In the genomic region with DNA sequence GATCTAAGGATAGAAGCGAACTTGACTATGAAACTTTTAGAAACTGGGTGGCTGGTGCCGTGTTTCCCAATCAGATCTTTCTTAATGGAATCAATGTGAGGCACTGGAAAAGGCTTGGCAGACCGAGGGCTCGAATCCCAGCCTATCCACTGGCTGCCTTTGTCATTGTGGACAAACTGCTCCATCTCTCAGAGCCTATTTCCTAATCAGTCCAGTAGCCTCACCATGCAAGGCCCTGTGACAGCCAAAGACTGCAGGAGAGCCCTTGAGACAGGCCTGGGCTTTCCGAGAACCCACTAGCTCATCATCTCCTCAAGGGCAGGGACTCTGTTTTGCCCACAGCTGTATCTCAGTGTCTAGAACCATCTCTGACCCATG, we compare ENCODE assay signal across 19 cellular contexts. TPM values are rescaled to one million over a fixed set of nuclear protein-coding genes. Genes with fewer than 3 reads are reported as not detected.
DNase-seq lines count a peak whose midpoint lies in the region; ATAC-seq and TF ChIP-seq lines count a peak whose summit lies in the region.
"Had no signal": no experiment of that assay in that cellular context is flagged by ENCODE, and none has a peak within 500 bp of the region (broad histone marks: within the 10 kb centered on the region; RNA-seq: fewer than 3 reads in every experiment).

No MANE protein-coding gene starts in this region.

- H3K4me1 ChIP-seq in neural progenitor cell = peaks cover 28% of the 10 kb centered on the region
- peaks cover 6% of the 10 kb centered on the region for H3K4me1 ChIP-seq in OCI-LY7 (ENCODE audit: insufficient read depth, low read length, poor library complexity, severe bottlenecking)

- peak overlapping the region; percentile 88 for H3K4me2 ChIP-seq in neural progenitor cell
- no peak overlapping the region for H3K4me2 ChIP-seq in OCI-LY7 (ENCODE audit: low read length)

- no peaks in the 10 kb centered on the region for H3K9me2 ChIP-seq in OCI-LY7 (ENCODE audit: insufficient read depth, low read length)

- POLR2A ChIA-PET in activated naive CD8-positive, alpha-beta T cell treated with anti-CD3 and anti-CD28 coated beads, Interleukin-2, amount 10 ng/mL, durations not matched to agents 7 days and 5 days (lab: Charles Lee) = no interaction called here
- POLR2A ChIA-PET in OCI-LY7 (lab: Charles Lee) = no interaction called here

- TF ChIP-seq CTCF in dorsolateral prefrontal cortex (IDR thresholded peaks at IDR 0.05 in 54 of 56, conservative IDR thresholded peaks at IDR 0.05 in 2 of 56; ENCODE audit: low read depth in 1 of 56, partially characterized antibody in 56 of 56) = no peak
- no peak for TF ChIP-seq CTCF in neural progenitor cell (IDR thresholded peaks at IDR 0.05)
- no peak for TF ChIP-seq CTCF in OCI-LY7 (conservative IDR thresholded peaks at IDR 0.05; ENCODE audit: low read length)

- H3K27ac ChIP-seq in dorsolateral prefrontal cortex = peak overlapping the region in 41 of 59 donors; percentile 1 to 92 (median 49)
- H3K27ac ChIP-seq in neural progenitor cell = no peak overlapping the region
- H3K27ac ChIP-seq in temporal lobe (ENCODE audit: low read depth, low read length) = peak overlapping the region; percentile 61
- no peak overlapping the region for H3K27ac ChIP-seq in OCI-LY7 (ENCODE audit: low read depth, low read length, poor library complexity, severe bottlenecking)

- H3K79me2 ChIP-seq in neural progenitor cell (ENCODE audit: low read depth) = no peaks in the 10 kb centered on the region
- peaks cover 23% of the 10 kb centered on the region for H3K79me2 ChIP-seq in OCI-LY7 (ENCODE audit: insufficient read depth, low read depth, low read length)

- H3K36me3 ChIP-seq in neural progenitor cell (no peaks in the 10 kb centered on the region), OCI-LY7 (ENCODE audit: insufficient read depth, low read length) (peaks cover 16% of the 10 kb centered on the region)

- no peak overlapping the region for H3K4me3 Mint-ChIP-seq in activated naive CD8-positive, alpha-beta T cell treated with anti-CD3 and anti-CD28 coated beads, Interleukin-2, amount 10 ng/mL, durations not matched to agents 7 days and 5 days
- H3K4me3 Mint-ChIP-seq in activated naive CD8-positive, alpha-beta T cell treated with anti-CD3 and anti-CD28 coated beads, Interleukin-2, amount 50 U/mL, for 24 hours = no peak overlapping the region
- H3K4me3 Mint-ChIP-seq in neural progenitor cell = no peak overlapping the region
- H3K4me3 Mint-ChIP-seq in activated T-helper 2 cell treated with anti-CD3 and anti-CD28 coated beads, Interferon-gamma antibody, Interleukin-2, Interleukin-4, amounts not matched to agents 10 μg/mL and 5 μg/mL and 100 μg/mL, durations not matched to agents 14 hours and 24 hours and 36 hours (ENCODE audit: low read depth) = no peak overlapping the region

- BruUV-seq in OCI-LY7 (replicated peaks; lab: Mats Ljungman, UMichigan) = no TSS peak

- intact Hi-C loops in dorsolateral prefrontal cortex (cut with DNase I) = no loop called here
- intact Hi-C loops in OCI-LY7 (cut with micrococcal nuclease; ENCODE audit: unreplicated experiment) = no loop called here
- intact Hi-C loops in activated T-helper 2 cell treated with anti-CD3 and anti-CD28 coated beads, Interferon-gamma antibody, Interleukin-2, Interleukin-4, amounts not matched to agents 10 μg/mL and 5 μg/mL and 100 μg/mL, durations not matched to agents 14 hours and 24 hours and 36 hours (cut with micrococcal nuclease) = no loop called here

- H4K20me1 ChIP-seq in neural progenitor cell (ENCODE audit: low read depth) (peaks cover 22% of the 10 kb centered on the region), OCI-LY7 (ENCODE audit: insufficient read depth, low read length) (no peaks in the 10 kb centered on the region)

- no peak for ATAC-seq in activated naive CD8-positive, alpha-beta T cell treated with anti-CD3 and anti-CD28 coated beads, Interleukin-2, amount 10 ng/mL, durations not matched to agents 7 days and 5 days (ENCODE audit: low read depth)
- ATAC-seq in activated naive CD8-positive, alpha-beta T cell treated with anti-CD3 and anti-CD28 coated beads, Interleukin-2, amount 50 U/mL, for 24 hours = no peak

- H3K27me3 Mint-ChIP-seq in activated naive CD8-positive, alpha-beta T cell treated with anti-CD3 and anti-CD28 coated beads, Interleukin-2, amount 10 ng/mL, durations not matched to agents 7 days and 5 days = peaks cover 5% of the 10 kb centered on the region
- peaks cover 7% of the 10 kb centered on the region for H3K27me3 Mint-ChIP-seq in activated naive CD8-positive, alpha-beta T cell treated with anti-CD3 and anti-CD28 coated beads, Interleukin-2, amount 50 U/mL, for 24 hours
- peaks cover 15% of the 10 kb centered on the region for H3K27me3 Mint-ChIP-seq in neural progenitor cell (ENCODE audit: insufficient read depth, low read depth)
- H3K27me3 Mint-ChIP-seq in activated T-helper 2 cell treated with anti-CD3 and anti-CD28 coated beads, Interferon-gamma antibody, Interleukin-2, Interleukin-4, amounts not matched to agents 10 μg/mL and 5 μg/mL and 100 μg/mL, durations not matched to agents 14 hours and 24 hours and 36 hours (ENCODE audit: low read depth) = peaks cover 8% of the 10 kb centered on the region

- H2AFZ ChIP-seq in neural progenitor cell (replicated peaks) = no peak overlapping the region
- no peak overlapping the region for H2AFZ ChIP-seq in OCI-LY7 (ENCODE audit: low read length)

- H3K27me3 ChIP-seq in dorsolateral prefrontal cortex (peaks cover 0 to 15% (median 0%) of the 10 kb centered on the region in 45 donors), neural progenitor cell (peaks cover 40% of the 10 kb centered on the region)

- no peak overlapping the region for H3K27ac Mint-ChIP-seq in activated naive CD8-positive, alpha-beta T cell treated with anti-CD3 and anti-CD28 coated beads, Interleukin-2, amount 10 ng/mL, durations not matched to agents 7 days and 5 days
- no peak overlapping the region for H3K27ac Mint-ChIP-seq in activated naive CD8-positive, alpha-beta T cell treated with anti-CD3 and anti-CD28 coated beads, Interleukin-2, amount 50 U/mL, for 24 hours
- H3K27ac Mint-ChIP-seq in neural progenitor cell = peak overlapping the region; percentile 2
- no peak overlapping the region for H3K27ac Mint-ChIP-seq in activated T-helper 2 cell treated with anti-CD3 and anti-CD28 coated beads, Interferon-gamma antibody, Interleukin-2, Interleukin-4, amounts not matched to agents 10 μg/mL and 5 μg/mL and 100 μg/mL, durations not matched to agents 14 hours and 24 hours and 36 hours

- H3K9me3 ChIP-seq in neural progenitor cell (ENCODE audit: low read depth) (no peaks in the 10 kb centered on the region), OCI-LY7 (ENCODE audit: low read length) (peaks cover 13% of the 10 kb centered on the region)

- no peaks in the 10 kb centered on the region for H3K4me1 Mint-ChIP-seq in activated naive CD8-positive, alpha-beta T cell treated with anti-CD3 and anti-CD28 coated beads, Interleukin-2, amount 10 ng/mL, durations not matched to agents 7 days and 5 days
- no peaks in the 10 kb centered on the region for H3K4me1 Mint-ChIP-seq in activated naive CD8-positive, alpha-beta T cell treated with anti-CD3 and anti-CD28 coated beads, Interleukin-2, amount 50 U/mL, for 24 hours
- peaks cover 37% of the 10 kb centered on the region for H3K4me1 Mint-ChIP-seq in neural progenitor cell
- H3K4me1 Mint-ChIP-seq in activated T-helper 2 cell treated with anti-CD3 and anti-CD28 coated beads, Interferon-gamma antibody, Interleukin-2, Interleukin-4, amounts not matched to agents 10 μg/mL and 5 μg/mL and 100 μg/mL, durations not matched to agents 14 hours and 24 hours and 36 hours (ENCODE audit: low read depth) = no peaks in the 10 kb centered on the region

- H3K9me3 Mint-ChIP-seq in activated naive CD8-positive, alpha-beta T cell treated with anti-CD3 and anti-CD28 coated beads, Interleukin-2, amount 10 ng/mL, durations not matched to agents 7 days and 5 days = peaks cover 4% of the 10 kb centered on the region
- H3K9me3 Mint-ChIP-seq in activated naive CD8-positive, alpha-beta T cell treated with anti-CD3 and anti-CD28 coated beads, Interleukin-2, amount 50 U/mL, for 24 hours = peaks cover 7% of the 10 kb centered on the region
- H3K9me3 Mint-ChIP-seq in neural progenitor cell = peaks cover 8% of the 10 kb centered on the region
- H3K9me3 Mint-ChIP-seq in activated T-helper 2 cell treated with anti-CD3 and anti-CD28 coated beads, Interferon-gamma antibody, Interleukin-2, Interleukin-4, amounts not matched to agents 10 μg/mL and 5 μg/mL and 100 μg/mL, durations not matched to agents 14 hours and 24 hours and 36 hours = peaks cover 8% of the 10 kb centered on the region

- DNase-seq in activated naive CD8-positive, alpha-beta T cell treated with anti-CD3 and anti-CD28 coated beads, Interleukin-2, amount 10 ng/mL, durations not matched to agents 7 days and 5 days = peak; percentile 4
- no peak for DNase-seq in activated naive CD8-positive, alpha-beta T cell treated with anti-CD3 and anti-CD28 coated beads, Interleukin-2, amount 50 U/mL, for 24 hours
- DNase-seq in dorsolateral prefrontal cortex (peak in 2 of 10 donors; percentile 16 to 32), neural progenitor cell (ENCODE audit: low spot score) (no peak), OCI-LY7 (ENCODE audit: low spot score) (no peak), DMS53 treated with DMSO at 0.1 percent for 48 hours (lab: John Stamatoyannopoulos, UW; ENCODE audit: unreplicated experiment) (no peak)
- DNase-seq in activated T-helper 2 cell treated with anti-CD3 and anti-CD28 coated beads, Interferon-gamma antibody, Interleukin-2, Interleukin-4, amounts not matched to agents 10 μg/mL and 5 μg/mL and 100 μg/mL, durations not matched to agents 14 hours and 24 hours and 36 hours (ENCODE audit: low spot score) = no peak
- DNase-seq: C1 segment of cervical spinal cord; KBM-7; MV-4-11; NCI-H1417; NCI-H187 treated with DMSO at 0.1 percent for 48 hours; NCI-H526 treated with DMSO at 0.1 percent for 48 hours; NK-92 treated with Interleukin-12 subunit alpha and Interleukin-12 subunit beta, amount 100 ng/mL, for 24 hours; OCI-M1 had no signal

- peaks cover 14% of the 10 kb centered on the region for H3F3A ChIP-seq in neural progenitor cell (ENCODE audit: low read depth)

- H3K36me3 Mint-ChIP-seq in activated naive CD8-positive, alpha-beta T cell treated with anti-CD3 and anti-CD28 coated beads, Interleukin-2, amount 10 ng/mL, durations not matched to agents 7 days and 5 days = peaks cover 2% of the 10 kb centered on the region
- peaks cover 2% of the 10 kb centered on the region for H3K36me3 Mint-ChIP-seq in activated naive CD8-positive, alpha-beta T cell treated with anti-CD3 and anti-CD28 coated beads, Interleukin-2, amount 50 U/mL, for 24 hours (ENCODE audit: low read depth)
- no peaks in the 10 kb centered on the region for H3K36me3 Mint-ChIP-seq in neural progenitor cell
- H3K36me3 Mint-ChIP-seq in activated T-helper 2 cell treated with anti-CD3 and anti-CD28 coated beads, Interferon-gamma antibody, Interleukin-2, Interleukin-4, amounts not matched to agents 10 μg/mL and 5 μg/mL and 100 μg/mL, durations not matched to agents 14 hours and 24 hours and 36 hours (ENCODE audit: low read depth) = no peaks in the 10 kb centered on the region

- H3K9ac ChIP-seq in neural progenitor cell = no peak overlapping the region

- CTCF ChIA-PET in OCI-LY7 (lab: Charles Lee; ENCODE audit: unreplicated experiment) = interaction anchor here (0.8 kb wide), 1 partner anchor 44 kb away, joined by 3 read pairs; no protein-coding TSS in a partner anchor

- no peak overlapping the region for H3K4me3 ChIP-seq in dorsolateral prefrontal cortex
- no peak overlapping the region for H3K4me3 ChIP-seq in neural progenitor cell
- no peak overlapping the region for H3K4me3 ChIP-seq in OCI-LY7 (ENCODE audit: low read depth, low read length, poor library complexity, severe bottlenecking)

RNA-seq across cellular contexts. Expression of gene SPDEF, which starts 43.4 kb away (rescaled TPM):
- total RNA-seq in activated naive CD8-positive, alpha-beta T cell treated with anti-CD3 and anti-CD28 coated beads, Interleukin-2, amount 10 ng/mL, durations not matched to agents 7 days and 5 days = not detected
- total RNA-seq in dorsolateral prefrontal cortex (1 to 10 TPM in 63 of 120 experiments, under 1 TPM in 54, not detected in 3; 0.28 to 3.0 (median 1.1) TPM), neural progenitor cell (ENCODE audit: low replicate concordance) (0.50 TPM in 1 of 2 replicates, not detected in the other), temporal lobe (not detected), OCI-LY7 (2022) (0.34 and 0.52 TPM in 2 replicates)
- 0.36 and 0.54 TPM in 2 replicates for total RNA-seq in OCI-LY7 (2014; rRNA removed; shearing (Covaris generic))
- 0.09 and 0.16 TPM in 2 replicates for total RNA-seq in activated T-helper 2 cell treated with anti-CD3 and anti-CD28 coated beads, Interferon-gamma antibody, Interleukin-2, Interleukin-4, amounts not matched to agents 10 μg/mL and 5 μg/mL and 100 μg/mL, durations not matched to agents 14 hours and 24 hours and 36 hours
- total RNA-seq: A172, H4 had no signal

RNA-seq across cellular contexts. Expression of gene PACSIN1, which starts 46.9 kb away (rescaled TPM):
- total RNA-seq in activated naive CD8-positive, alpha-beta T cell treated with anti-CD3 and anti-CD28 coated beads, Interleukin-2, amount 10 ng/mL, durations not matched to agents 7 days and 5 days = 1 to 10 TPM; 3.1 to 4.5 TPM
- 100 to 1,000 TPM in 119 of 120 experiments, 10 to 100 TPM in 1; 78.5 to 489 (median 335) TPM for total RNA-seq in dorsolateral prefrontal cortex
- 0.41 and 1.8 TPM in 2 replicates for total RNA-seq in neural progenitor cell (ENCODE audit: low replicate concordance)
- total RNA-seq in temporal lobe = 2.7 TPM
- total RNA-seq in OCI-LY7 (2014; rRNA removed; shearing (Covaris generic)) = 14.9 and 19.3 TPM in 2 replicates
- total RNA-seq in OCI-LY7 (2022) = 70.8 and 88.4 TPM in 2 replicates
- total RNA-seq in activated T-helper 2 cell treated with anti-CD3 and anti-CD28 coated beads, Interferon-gamma antibody, Interleukin-2, Interleukin-4, amounts not matched to agents 10 μg/mL and 5 μg/mL and 100 μg/mL, durations not matched to agents 14 hours and 24 hours and 36 hours = not detected in 2 replicates
- total RNA-seq: A172, H4, RPMI7951 had no signal

Comparison
In these comparisons a context has a peak if more than half of its experiments do, and no peak if none do; other contexts are left out.
1. H3K27ac ChIP-seq: peak in dorsolateral prefrontal cortex (41 of 59) and temporal lobe (single experiment); none in neural progenitor cell (single experiment) and OCI-LY7 (single experiment).